Comparison of ENCODE assay signal across 25 cellular contexts in genomic region chr15:99863527-99864198, GRCh38.
"Had no signal": no experiment of that assay in that cellular context is flagged by ENCODE, and none has a peak within 500 bp of the region (broad histone marks: within the 10 kb centered on the region; RNA-seq: fewer than 3 reads in every experiment).

No MANE protein-coding gene starts in this region.

- H3K4me3 Mint-ChIP-seq: central memory CD8-positive, alpha-beta T cell; dendritic cell treated with granulocyte-macrophage colony-stimulating factor and Interleukin-4, amounts not matched to agents 40 ng/mL and 50 ng/mL, for 4 days; effector memory CD8-positive, alpha-beta T cell; immature natural killer cell; natural killer cell; neural crest cell had no signal

- H3K4me3 ChIP-seq: esophagus muscularis mucosa, gastroesophageal sphincter, left ventricle myocardium inferior, lung, mucosa of descending colon, ovary, skin epidermis had no signal

- H3K4me1 Mint-ChIP-seq: central memory CD8-positive, alpha-beta T cell; immature natural killer cell; natural killer cell; neural crest cell had no signal

- H3K27ac Mint-ChIP-seq: dendritic cell treated with granulocyte-macrophage colony-stimulating factor and Interleukin-4, amounts not matched to agents 40 ng/mL and 50 ng/mL, for 4 days; effector memory CD8-positive, alpha-beta T cell; immature natural killer cell; natural killer cell; progenitor cell of endocrine pancreas had no signal

- FAIRE-seq: keratinocyte had no signal

- H3K4me1 ChIP-seq: esophagus muscularis mucosa, gastroesophageal sphincter, left ventricle myocardium inferior had no signal

- H3K27me3 Mint-ChIP-seq: central memory CD8-positive, alpha-beta T cell; dendritic cell treated with granulocyte-macrophage colony-stimulating factor and Interleukin-4, amounts not matched to agents 40 ng/mL and 50 ng/mL, for 4 days; effector memory CD8-positive, alpha-beta T cell; progenitor cell of endocrine pancreas had no signal

- H3K9me3 ChIP-seq: esophagus muscularis mucosa, gastroesophageal sphincter, left ventricle myocardium inferior, mucosa of descending colon, ovary had no signal

- H3K27me3 ChIP-seq: esophagus muscularis mucosa, gastroesophageal sphincter, ovary had no signal

- H3K9me3 Mint-ChIP-seq: central memory CD8-positive, alpha-beta T cell; dendritic cell treated with granulocyte-macrophage colony-stimulating factor and Interleukin-4, amounts not matched to agents 40 ng/mL and 50 ng/mL, for 4 days; effector memory CD8-positive, alpha-beta T cell; immature natural killer cell; natural killer cell; neural crest cell had no signal

- H3K36me3 ChIP-seq: esophagus muscularis mucosa, gastroesophageal sphincter, left ventricle myocardium inferior, ovary had no signal

- H3K36me3 Mint-ChIP-seq: natural killer cell had no signal

- ATAC-seq: effector memory CD8-positive, alpha-beta T cell; gastroesophageal sphincter; left cardiac atrium; mucosa of descending colon; natural killer cell; sciatic nerve had no signal

- H3K27ac ChIP-seq: epithelial cell of prostate, esophagus muscularis mucosa, gastroesophageal sphincter, left ventricle myocardium inferior, ovary, skin epidermis had no signal

- DNase-seq: effector memory CD8-positive, alpha-beta T cell; glutamatergic neuron; immature natural killer cell; left cardiac atrium; left ventricle myocardium inferior; mucosa of descending colon; natural killer cell; nucleus accumbens; ovary; retina; stimulated activated CD4-positive, alpha-beta T cell treated with anti-CD3 and anti-CD28 coated beads, Interleukin-2, amount 100 ng/mL, for 24 hours; stimulated activated CD4-positive, alpha-beta T cell treated with anti-CD3 and anti-CD28 coated beads, Interleukin-4, amount 100 ng/mL, for 4 hours; stimulated activated naive CD4-positive, alpha-beta T cell; trophoblast cell had no signal
